Comparison of ENCODE assay signal across 33 cellular contexts in the genomic region with DNA sequence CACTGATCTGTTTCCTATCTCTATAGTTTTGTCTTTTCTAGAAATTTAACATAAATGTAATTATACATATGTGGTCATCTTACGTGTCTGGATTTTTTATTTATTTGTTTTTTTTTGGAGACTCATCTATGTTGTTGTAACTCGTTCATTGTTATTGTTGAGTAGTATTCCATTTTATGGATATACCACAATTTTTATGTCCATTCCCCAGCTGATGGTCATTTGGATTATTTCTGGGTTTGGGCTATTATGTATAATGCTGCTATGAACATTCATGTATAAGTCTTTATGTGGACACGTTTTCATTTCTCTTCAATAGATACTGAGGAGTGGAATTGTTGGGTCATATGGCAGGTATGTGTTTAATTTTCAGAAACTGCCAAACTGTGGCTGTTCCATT.
"Had no signal": no experiment of that assay in that cellular context is flagged by ENCODE, and none has a peak within 500 bp of the region (broad histone marks: within the 10 kb centered on the region; RNA-seq: fewer than 3 reads in every experiment).

No MANE protein-coding gene starts in this region.

- DNase-seq: activated effector memory CD4-positive, alpha-beta T cell treated with anti-CD3 and anti-CD28 coated beads, Interleukin-2, amount 50 U/mL, for 16 hours; activated effector memory CD4-positive, alpha-beta T cell treated with Interleukin-2 at 50 U/mL for 16 hours; activated gamma-delta T cell; activated gamma-delta T cell treated with Interleukin-2 at 50 U/mL for 16 hours; activated naive CD4-positive, alpha-beta T cell; activated naive CD4-positive, alpha-beta T cell treated with anti-CD3 and anti-CD28 coated beads for 36 hours; activated naive CD4-positive, alpha-beta T cell treated with anti-CD3 and anti-CD28 coated beads, Interleukin-2, amount 10 ng/mL, durations not matched to agents 7 days and 5 days; activated naive CD4-positive, alpha-beta T cell treated with anti-CD3 and anti-CD28 coated beads, Interleukin-2, amount 50 U/mL, for 16 hours; activated naive CD4-positive, alpha-beta T cell treated with Interleukin-2 at 50 U/mL for 16 hours; activated naive CD8-positive, alpha-beta T cell treated with anti-CD3 and anti-CD28 coated beads for 36 hours; activated naive CD8-positive, alpha-beta T cell treated with anti-CD3 and anti-CD28 coated beads, Interleukin-2, amount 10 ng/mL, durations not matched to agents 7 days and 5 days; activated naive CD8-positive, alpha-beta T cell treated with anti-CD3 and anti-CD28 coated beads, Interleukin-2, amount 50 U/mL, for 24 hours; activated T-cell treated with anti-CD3 and anti-CD28 coated beads, Interleukin-2, amount 50 U/mL, for 4 hours; activated T-cell treated with anti-CD3 and anti-CD28 coated beads, Interleukin-2, amount 50 U/mL, for 48 hours; activated T-cell treated with anti-CD3 and anti-CD28 coated beads, Interleukin-2, amount 50 U/mL, for 72 hours; adrenal gland; amniotic stem cell; amygdala; anterior cingulate cortex; aorta; body of pancreas; brain microvascular endothelial cell; caudate nucleus; central memory CD4-positive, alpha-beta T cell; cerebellar nuclear complex had no signal

- H3K27me3 ChIP-seq: adrenal gland, ascending aorta, body of pancreas, brain microvascular endothelial cell, breast epithelium, cardiac muscle cell had no signal

- ATAC-seq: activated naive CD4-positive, alpha-beta T cell treated with anti-CD3 and anti-CD28 coated beads, Interleukin-2, amount 50 U/mL, for 72 hours; activated naive CD8-positive, alpha-beta T cell treated with anti-CD3 and anti-CD28 coated beads, Interleukin-2, amount 50 U/mL, for 24 hours; activated T-cell treated with anti-CD3 and anti-CD28 coated beads, Interleukin-2, amount 50 U/mL, for 4 hours; activated T-cell treated with anti-CD3 and anti-CD28 coated beads, Interleukin-2, amount 50 U/mL, for 72 hours; activated T-helper 17 cell treated with anti-CD3 and anti-CD28 coated beads, Interleukin-2, amount 50 U/mL, for 72 hours; body of pancreas had no signal

- H3K4me1 ChIP-seq: adrenal gland, ascending aorta, body of pancreas, breast epithelium had no signal

- H3K4me3 ChIP-seq: adrenal gland, ascending aorta, body of pancreas, breast epithelium, cardiac muscle cell had no signal

- H3K36me3 ChIP-seq: adrenal gland, ascending aorta, brain microvascular endothelial cell, breast epithelium, cardiac muscle cell had no signal

- H3K9me3 ChIP-seq: adrenal gland, ascending aorta had no signal

- H3K27ac ChIP-seq: adrenal gland, ascending aorta, body of pancreas, brain microvascular endothelial cell, breast epithelium, cardiac muscle cell had no signal

- FAIRE-seq: astrocyte, bronchial epithelial cell, colon had no signal
